Comparison of ENCODE assay signal across 1 cellular context in the genomic region with DNA sequence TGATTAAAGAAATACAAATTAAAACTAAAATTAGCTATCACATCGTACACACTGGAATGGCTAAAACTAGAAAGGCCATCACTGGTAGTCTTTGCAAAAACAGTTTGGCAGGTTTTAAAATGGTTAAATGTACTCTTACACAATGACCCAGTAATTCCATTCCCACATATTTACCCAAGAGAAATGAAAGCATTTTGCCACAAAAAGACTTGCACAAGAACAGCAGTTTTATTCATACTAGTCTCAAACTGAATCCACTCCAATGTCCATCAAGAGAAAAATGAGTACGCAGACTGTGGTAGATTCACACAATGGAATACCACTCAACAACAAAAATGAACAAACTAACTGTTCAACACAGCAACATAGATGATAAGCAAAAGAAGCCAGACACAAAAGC.
TF ChIP-seq lines count a peak whose summit lies in the region.

No MANE protein-coding gene starts in this region.

TF ChIP-seq in H1, 55 proteins besides CTCF, POLR2A, EP300 and RAD21:
- TF ChIP-seq ATF2 (IDR thresholded peaks at IDR 0.05; ENCODE audit: low read length) (no peak), SIN3A (conservative IDR thresholded peaks at IDR 0.05 in 1 of 2, IDR thresholded peaks at IDR 0.05 in 1 of 2; ENCODE audit: low read depth in 1 of 2, low read length in 2 of 2) (no peak), USF2 (IDR thresholded peaks at IDR 0.05; ENCODE audit: low read length) (no peak)
